8 cellular contexts compared by ENCODE assay signal in genomic region chr9:91421022-91421765, GRCh38. TPM values are rescaled to one million over a fixed set of nuclear protein-coding genes. Genes with fewer than 3 reads are reported as not detected.
A peak's percentile ranks its signal among the peaks of the same experiment; 100 is the strongest.
DNase-seq lines count a peak whose midpoint lies in the region; ATAC-seq and TF ChIP-seq lines count a peak whose summit lies in the region.

No MANE protein-coding gene starts in this region.

- peak in 3 of 6 experiments; percentile 8 to 24 (median 24) for TF ChIP-seq CTCF in upper lobe of left lung (IDR thresholded peaks at IDR 0.05)

- no CpG with 5 or more reads among the region's 73 CpGs for WGBS in mesendoderm (ENCODE audit: extremely low coverage, insufficient coverage, low lambda C conversion rate)
- 10 to 14% methylated on average over 20 to 22 of the region's 73 CpGs for WGBS in upper lobe of left lung, 2 donors

- H3K27ac Mint-ChIP-seq in effector memory CD8-positive, alpha-beta T cell = no peak overlapping the region

- H3K4me1 Mint-ChIP-seq in effector memory CD8-positive, alpha-beta T cell (ENCODE audit: low read depth in 2 of 2) = peaks cover 37 to 40% of the 10 kb centered on the region in 2 donors

- no peak for ATAC-seq in effector memory CD8-positive, alpha-beta T cell (replicated peaks)
- no peak for ATAC-seq in upper lobe of left lung (ENCODE audit: low FRiP score in 2 of 2)
- no peak for ATAC-seq in GM21737 (IDR thresholded peaks at IDR 0.05; ENCODE audit: unreplicated experiment)

- H3K4me3 Mint-ChIP-seq in effector memory CD8-positive, alpha-beta T cell = peak overlapping the region; percentile 95 to 98

- DNase-seq in EL (peak; percentile 45), OCI-M1 (lab: John Stamatoyannopoulos, UW) (peak; percentile 59), mesendoderm (peak; percentile 63), upper lobe of left lung (peak; percentile 45 to 89), NCI-H2171 (lab: John Stamatoyannopoulos, UW) (no peak), mesenteric fat pad (ENCODE audit: low spot score) (no peak)
- DNase-seq in effector memory CD8-positive, alpha-beta T cell = no peak

- TF ChIP-seq EP300 in upper lobe of left lung (IDR thresholded peaks at IDR 0.05) = no peak

- H3K27ac ChIP-seq in mesendoderm (ENCODE audit: low read depth, low read length) = no peak overlapping the region
- H3K27ac ChIP-seq in upper lobe of left lung = peak overlapping the region; percentile 92 to 96 (median 93)

- no peak overlapping the region for H2BK120ac ChIP-seq in mesendoderm (ENCODE audit: low read depth, low read length)

- H4K5ac ChIP-seq in mesendoderm (ENCODE audit: low read length) = no peak overlapping the region

- H3K9ac ChIP-seq in mesendoderm (ENCODE audit: low read length) = peak overlapping the region; percentile 59

- peak overlapping the region; percentile 6 for H3K4ac ChIP-seq in mesendoderm (ENCODE audit: low read depth, low read length)

- H2BK15ac ChIP-seq in mesendoderm (replicated peaks; ENCODE audit: low read depth) = no peak overlapping the region

- peaks cover 23% of the 10 kb centered on the region for H3K79me2 ChIP-seq in mesendoderm (ENCODE audit: control insufficient read depth, insufficient read depth, low read length)

- H3K23ac ChIP-seq in mesendoderm (ENCODE audit: low read length) = no peak overlapping the region

- H3K4me3 ChIP-seq in mesendoderm (ENCODE audit: low read length) (peak overlapping the region; percentile 39), upper lobe of left lung (peak overlapping the region; percentile 42 to 83 (median 78))

- peak overlapping the region; percentile 80 for H3K56ac ChIP-seq in mesendoderm (ENCODE audit: low read length)

- H3K9me3 ChIP-seq in upper lobe of left lung = no peaks in the 10 kb centered on the region

- H3K4me2 ChIP-seq in mesendoderm (ENCODE audit: low read length) = peak overlapping the region; percentile 78

- H3K36me3 ChIP-seq in mesendoderm (ENCODE audit: control insufficient read depth, insufficient read depth, low read length) (no peaks in the 10 kb centered on the region), upper lobe of left lung (no peaks in the 10 kb centered on the region)

- H3K79me1 ChIP-seq in mesendoderm (ENCODE audit: low read length) = peaks cover 19% of the 10 kb centered on the region

- no peak for TF ChIP-seq POLR2A in upper lobe of left lung (IDR thresholded peaks at IDR 0.05)

- H3K18ac ChIP-seq in mesendoderm (ENCODE audit: low read length) = peak overlapping the region; percentile 89

- no peaks in the 10 kb centered on the region for H3K9me3 Mint-ChIP-seq in effector memory CD8-positive, alpha-beta T cell

- no peak overlapping the region for H2AK5ac ChIP-seq in mesendoderm (ENCODE audit: low read length)

- peaks cover 12 to 18% of the 10 kb centered on the region in 2 donors for H3K27me3 Mint-ChIP-seq in effector memory CD8-positive, alpha-beta T cell

- no peak overlapping the region for H4K8ac ChIP-seq in mesendoderm (ENCODE audit: low read depth, low read length)

- H3K4me1 ChIP-seq in mesendoderm (ENCODE audit: control insufficient read depth, low read depth, low read length) = peaks cover 14% of the 10 kb centered on the region
- peaks cover 33 to 69% (median 54%) of the 10 kb centered on the region in 4 donors for H3K4me1 ChIP-seq in upper lobe of left lung

- peaks cover 16% of the 10 kb centered on the region for H3K36me3 Mint-ChIP-seq in effector memory CD8-positive, alpha-beta T cell (ENCODE audit: insufficient read depth)

- H2BK5ac ChIP-seq in mesendoderm (ENCODE audit: low read length) = no peak overlapping the region

- H3K27me3 ChIP-seq in mesendoderm (ENCODE audit: insufficient read depth, low read length, poor library complexity) (no peaks in the 10 kb centered on the region), upper lobe of left lung (no peaks in the 10 kb centered on the region)

RNA-seq across cellular contexts. Expression of gene NFIL3, which starts 2.4 kb away (rescaled TPM):
- polyA plus RNA-seq in mesendoderm (2013, experiment 1 of 2) = 10.4 TPM
- polyA plus RNA-seq in mesendoderm (2013, experiment 2 of 2) = 11.0 TPM
- total RNA-seq in upper lobe of left lung (10 to 100 TPM; 14.7 to 41.3 (median 24.4) TPM), mesenteric fat pad (179 TPM)

RNA-seq across cellular contexts. Expression of gene AUH, which starts 59.5 kb away (rescaled TPM):
- 13.9 TPM for polyA plus RNA-seq in mesendoderm (2013, experiment 1 of 2)
- polyA plus RNA-seq in mesendoderm (2013, experiment 2 of 2) = 14.5 TPM
- total RNA-seq in upper lobe of left lung (10 to 100 TPM; 13.7 to 38.5 (median 24.4) TPM), mesenteric fat pad (21.9 TPM)

Comparison
In these comparisons a context has a peak if more than half of its experiments do, and no peak if none do; other contexts are left out.
1. DNase-seq: peak in EL (single experiment), OCI-M1 (single experiment), mesendoderm (single experiment) and upper lobe of left lung (2 of 2); none in effector memory CD8-positive, alpha-beta T cell (0 of 3), NCI-H2171 (single experiment) and mesenteric fat pad (single experiment).